Comparison of ENCODE assay signal across 21 cellular contexts in genomic region chr1:69645477-69645876, GRCh38.
DNase-seq lines count a peak whose midpoint lies in the region; ATAC-seq and TF ChIP-seq lines count a peak whose summit lies in the region.
"Had no signal": no experiment of that assay in that cellular context is flagged by ENCODE, and none has a peak within 500 bp of the region (broad histone marks: within the 10 kb centered on the region; RNA-seq: fewer than 3 reads in every experiment).

No MANE protein-coding gene starts in this region.

- H3K36me3 ChIP-seq in body of pancreas (replicated peaks in 1 of 2; ENCODE audit: insufficient read depth in 1 of 2, low read depth in 2 of 2) (no peaks in the 10 kb centered on the region), neuron (ENCODE audit: insufficient read depth, low read length) (no peaks in the 10 kb centered on the region), SJCRH30 (no peaks in the 10 kb centered on the region)
- H3K36me3 ChIP-seq: BLaER1 had no signal

- TF ChIP-seq CTCF in body of pancreas (IDR thresholded peaks at IDR 0.05), result no peak
- TF ChIP-seq CTCF in GM10248 (IDR thresholded peaks at IDR 0.05; ENCODE audit: control extremely low read depth, extremely low read depth, low read depth, missing control alignments), result no peak

- POLR2A ChIA-PET in GM10248 (lab: Yijun Ruan, JAX), result no interaction called here

- 16 to 21% methylated on average over 1 of the region's 1 CpG for WGBS in body of pancreas, 2 donors

- H2AFZ ChIP-seq in neuron (ENCODE audit: low read depth, low read length), result peak overlapping the region; percentile 72

- intact Hi-C loops in body of pancreas (cut with DNase I), result no loop called here
- intact Hi-C loops in head of caudate nucleus (cut with DNase I), result no loop called here

- H3K4me3 ChIP-seq in body of pancreas, result no peak overlapping the region
- H3K4me3 ChIP-seq in neuron (ENCODE audit: low read length), result no peak overlapping the region
- no peak overlapping the region for H3K4me3 ChIP-seq in SJCRH30
- H3K4me3 ChIP-seq: A549, BLaER1 had no signal

- CTCF ChIA-PET in GM10248 (lab: Yijun Ruan, JAX), result no interaction called here

- DNase-seq in body of pancreas (no peak), globus pallidus (ENCODE audit: low spot score) (peak; percentile 36), renal cortical epithelial cell (ENCODE audit: low read depth) (peak; percentile 10), head of caudate nucleus (no peak), SJCRH30 (no peak), GM10248 (ENCODE audit: extremely low spot score) (no peak), H4 (ENCODE audit: low spot score) (no peak)
- DNase-seq: 8988T; Caco-2; CD4-positive, CD25-positive, alpha-beta regulatory T cell; CD8-positive, alpha-beta T cell; DMS153; DMS79 treated with DMSO at 0.1 percent for 48 hours; GF-D8; GOT3; H9 had no signal

- peak; percentile 48 for ATAC-seq in body of pancreas
- ATAC-seq: A549; CD8-positive, alpha-beta T cell; HCT116 had no signal

- H3K9me3 ChIP-seq in body of pancreas (no peaks in the 10 kb centered on the region), neuron (ENCODE audit: low read length) (no peaks in the 10 kb centered on the region), SJCRH30 (replicated peaks) (no peaks in the 10 kb centered on the region)
- H3K9me3 ChIP-seq: A549, BLaER1, Caco-2 had no signal

- H3K4me1 ChIP-seq in body of pancreas (peaks cover 20% of the 10 kb centered on the region), neuron (ENCODE audit: insufficient read depth, low read length) (peaks cover 5% of the 10 kb centered on the region), SJCRH30 (peaks cover 2% of the 10 kb centered on the region; the same call in 1 of the 2 replicates)
- H3K4me1 ChIP-seq: A549, BLaER1, Caco-2 had no signal

- H3K27ac ChIP-seq in body of pancreas, result peak overlapping the region in 2 of 4 donors; percentile 17 to 56
- H3K27ac ChIP-seq in SJCRH30, result no peak overlapping the region
- H3K27ac ChIP-seq: A549, BLaER1, C4-2B had no signal

- no peaks in the 10 kb centered on the region for H3K27me3 ChIP-seq in body of pancreas
- no peaks in the 10 kb centered on the region for H3K27me3 ChIP-seq in neuron (ENCODE audit: insufficient read depth, low read length)
- H3K27me3 ChIP-seq in SJCRH30, result no peaks in the 10 kb centered on the region
- H3K27me3 ChIP-seq: BLaER1 had no signal

- no peak for TF ChIP-seq POLR2A in body of pancreas (IDR thresholded peaks at IDR 0.05)

Comparison
In these comparisons a context has a peak if more than half of its experiments do, and no peak if none do; other contexts are left out.
1. DNase-seq: peak in globus pallidus (single experiment) and renal cortical epithelial cell (single experiment); none in body of pancreas (0 of 4), head of caudate nucleus (0 of 42), SJCRH30 (0 of 2), GM10248 (single experiment) and H4 (single experiment).